Comparison of ENCODE assay signal across 17 cellular contexts in genomic region chr18:58004317-58004716, GRCh38. TPM values are rescaled to one million over a fixed set of nuclear protein-coding genes. Genes with fewer than 3 reads are reported as not detected.
DNase-seq lines count a peak whose midpoint lies in the region; ATAC-seq and TF ChIP-seq lines count a peak whose summit lies in the region.
"Had no signal": no experiment of that assay in that cellular context is flagged by ENCODE, and none has a peak within 500 bp of the region (broad histone marks: within the 10 kb centered on the region; RNA-seq: fewer than 3 reads in every experiment).

No MANE protein-coding gene starts in this region.

- H3K4me3 Mint-ChIP-seq in activated naive CD4-positive, alpha-beta T cell treated with anti-CD3 and anti-CD28 coated beads for 36 hours, result no peak overlapping the region
- H3K4me3 Mint-ChIP-seq: CD8-positive, alpha-beta T cell had no signal

- intact Hi-C loops in activated naive CD4-positive, alpha-beta T cell treated with anti-CD3 and anti-CD28 coated beads for 36 hours (cut with micrococcal nuclease), result no loop called here

- H3K4me3 ChIP-seq in BJ (ENCODE audit: low read depth, low read length) (no peak overlapping the region), brain microvascular endothelial cell (ENCODE audit: low read depth, low read length) (no peak overlapping the region)
- H3K4me3 ChIP-seq: dorsolateral prefrontal cortex, K562, lung had no signal

- peaks cover 24% of the 10 kb centered on the region for H3K27me3 Mint-ChIP-seq in activated naive CD4-positive, alpha-beta T cell treated with anti-CD3 and anti-CD28 coated beads for 36 hours (ENCODE audit: low read depth)

- TF ChIP-seq CTCF in BJ (IDR thresholded peaks at IDR 0.05; ENCODE audit: insufficient read depth, low read depth, low read length) (no peak), brain microvascular endothelial cell (IDR thresholded peaks at IDR 0.05; ENCODE audit: low read depth, low read length, missing control alignments) (no peak)

- H3K27me3 ChIP-seq in BJ (ENCODE audit: control insufficient read depth, insufficient read depth, low read length) (no peaks in the 10 kb centered on the region), brain microvascular endothelial cell (replicated peaks) (no peaks in the 10 kb centered on the region)

- peak overlapping the region; percentile 70 for H3K27ac ChIP-seq in brain microvascular endothelial cell
- H3K27ac ChIP-seq: dorsolateral prefrontal cortex had no signal

- DNase-seq in BJ (ENCODE audit: low read depth) (peak; percentile 38), HT-29 (ENCODE audit: low spot score) (peak; percentile 45), brain microvascular endothelial cell (peak; percentile 23), kidney tubule cell (ENCODE audit: low spot score) (peak; percentile 50)
- DNase-seq in activated naive CD4-positive, alpha-beta T cell treated with anti-CD3 and anti-CD28 coated beads for 36 hours, result no peak
- DNase-seq: activated CD4-positive, alpha-beta T cell treated with anti-CD3 and anti-CD28 coated beads, Interleukin-2, amount 50 U/mL, for 4 hours; activated gamma-delta T cell; CD8-positive, alpha-beta T cell; dorsolateral prefrontal cortex; NCI-H2081 treated with DMSO at 0.1 percent for 48 hours; occipital lobe; T-helper 2 cell had no signal

- H3K4me1 Mint-ChIP-seq in activated naive CD4-positive, alpha-beta T cell treated with anti-CD3 and anti-CD28 coated beads for 36 hours (ENCODE audit: low read depth), result no peaks in the 10 kb centered on the region

- no peaks in the 10 kb centered on the region for H3K36me3 Mint-ChIP-seq in activated naive CD4-positive, alpha-beta T cell treated with anti-CD3 and anti-CD28 coated beads for 36 hours (ENCODE audit: low read depth)
- H3K36me3 Mint-ChIP-seq: CD8-positive, alpha-beta T cell had no signal

- no peaks in the 10 kb centered on the region for H3K9me3 Mint-ChIP-seq in activated naive CD4-positive, alpha-beta T cell treated with anti-CD3 and anti-CD28 coated beads for 36 hours
- H3K9me3 Mint-ChIP-seq: CD8-positive, alpha-beta T cell had no signal

- in situ Hi-C loops in brain microvascular endothelial cell (cut with HindIII; ENCODE audit: low pct_ligation_motif_present, low sequenced_read_pairs), result no loop called here

- no peak overlapping the region for H3K27ac Mint-ChIP-seq in activated naive CD4-positive, alpha-beta T cell treated with anti-CD3 and anti-CD28 coated beads for 36 hours
- H3K27ac Mint-ChIP-seq: CD8-positive, alpha-beta T cell had no signal

- CTCF ChIA-PET in BJ (lab: Yijun Ruan, JAX), result interaction anchor here (0.9 to 1.4 kb wide), 3 partner anchors 11 to 98 kb away, joined by 3 to 4 read pairs (median 4); no protein-coding TSS in a partner anchor
- CTCF ChIA-PET in activated naive CD4-positive, alpha-beta T cell treated with anti-CD3 and anti-CD28 coated beads for 36 hours (lab: Charles Lee), result interaction anchor here (0.7 to 1.7 kb wide), 2 partner anchors 8 to 922 kb away, joined by 3 read pairs; no protein-coding TSS in a partner anchor

- no peaks in the 10 kb centered on the region for H3K36me3 ChIP-seq in BJ (ENCODE audit: control insufficient read depth, insufficient read depth, low read length)
- no peaks in the 10 kb centered on the region for H3K36me3 ChIP-seq in brain microvascular endothelial cell (replicated peaks)

- POLR2A ChIA-PET in BJ (lab: Charles Lee), result no interaction called here

- ATAC-seq in GM18520 (IDR thresholded peaks at IDR 0.05; ENCODE audit: unreplicated experiment) (no peak), HG03135 (IDR thresholded peaks at IDR 0.05; ENCODE audit: unreplicated experiment) (no peak), GM18502 (IDR thresholded peaks at IDR 0.05; ENCODE audit: poor library complexity, unreplicated experiment) (no peak)
- ATAC-seq: CD8-positive, alpha-beta T cell; K562 had no signal

RNA-seq across cellular contexts. Expression of gene NEDD4L, which starts 39.7 kb away (rescaled TPM):
- polyA plus RNA-seq in BJ (2011; rRNA removed), result 10.8 and 14.1 TPM in 2 replicates
- polyA minus RNA-seq in BJ (2011; rRNA and poly(A)+ RNA removed), result 12.2 and 15.0 TPM in 2 replicates
- 78.2 and 83.9 TPM in 2 replicates for total RNA-seq in HT-29 (2014; rRNA removed; shearing (Covaris generic))
- 1 to 10 TPM; 5.3 to 5.6 TPM for total RNA-seq in activated naive CD4-positive, alpha-beta T cell treated with anti-CD3 and anti-CD28 coated beads for 36 hours

Comparison
In these comparisons a context has a peak if more than half of its experiments do, and no peak if none do; other contexts are left out.
1. RNA of gene NEDD4L, which starts 39.7 kb away (total RNA-seq): 78.2 to 83.9 TPM in HT-29; 5.3 to 5.6 TPM in activated naive CD4-positive, alpha-beta T cell treated with anti-CD3 and anti-CD28 coated beads for 36 hours; every median in the first group is over 10 times any median in the second.